15 cellular contexts compared by ENCODE assay signal in genomic region chr3:41688595-41689380, GRCh38.
DNase-seq lines count a peak whose midpoint lies in the region; ATAC-seq, FAIRE-seq and TF ChIP-seq lines count a peak whose summit lies in the region.
"Had no signal": no experiment of that assay in that cellular context is flagged by ENCODE, and none has a peak within 500 bp of the region (broad histone marks: within the 10 kb centered on the region; RNA-seq: fewer than 3 reads in every experiment).

No MANE protein-coding gene starts in this region.

- H3K27ac ChIP-seq in right cardiac atrium (ENCODE audit: low read length) (no peak overlapping the region), fibroblast of lung (ENCODE audit: insufficient read depth, low read length) (no peak overlapping the region), pancreas (peak overlapping the region in 3 of 4 donors; percentile 30 to 90 (median 87))

- peaks cover 7% of the 10 kb centered on the region for H3K36me3 Mint-ChIP-seq in progenitor cell of endocrine pancreas (ENCODE audit: insufficient read depth)
- peaks cover 26% of the 10 kb centered on the region for H3K36me3 Mint-ChIP-seq in stimulated activated memory B cell treated with anti-CD40 and anti-IgM and Interleukin-4, amounts not matched to agents 10 μg/mL and 1 μg/mL and 100 μg/mL, for 72 hours

- H3K27ac Mint-ChIP-seq in progenitor cell of endocrine pancreas: no peak overlapping the region
- no peak overlapping the region for H3K27ac Mint-ChIP-seq in stimulated activated memory B cell treated with anti-CD40 and anti-IgM and Interleukin-4, amounts not matched to agents 10 μg/mL and 1 μg/mL and 100 μg/mL, for 72 hours
- H3K27ac Mint-ChIP-seq: activated CD4-positive, alpha-beta memory T cell treated with anti-CD3 and anti-CD28 coated beads, Interleukin-2, amount 10 ng/mL, durations not matched to agents 7 days and 5 days; activated naive CD8-positive, alpha-beta T cell treated with anti-CD3 and anti-CD28 coated beads, Interleukin-2, amount 50 U/mL, for 24 hours had no signal

- no peak for FAIRE-seq in pancreas (lab: Jason Lieb, UNC)

- H3K9ac ChIP-seq in fibroblast of lung (ENCODE audit: insufficient read depth, low read length): no peak overlapping the region

- intact Hi-C loops in right cardiac atrium (cut with DNase I) (no loop called here), cardiac septum (cut with DNase I) (no loop called here), pancreas (cut with DNase I) (no loop called here)

- H3K79me2 ChIP-seq in fibroblast of lung (ENCODE audit: control insufficient read depth, insufficient read depth, low read length): no peaks in the 10 kb centered on the region

- H3K4me1 ChIP-seq in right cardiac atrium (ENCODE audit: control insufficient read depth, insufficient read depth, low read length): peaks cover under 1% of the 10 kb centered on the region
- no peaks in the 10 kb centered on the region for H3K4me1 ChIP-seq in fibroblast of lung (ENCODE audit: control insufficient read depth, extremely low read depth, insufficient read depth, low read length)
- peaks cover 16 to 36% (median 16%) of the 10 kb centered on the region in 3 donors for H3K4me1 ChIP-seq in pancreas
- H3K4me1 ChIP-seq: HAP-1 had no signal

- no peaks in the 10 kb centered on the region for H3K36me3 ChIP-seq in fibroblast of lung (ENCODE audit: control insufficient read depth, insufficient read depth, low read length)
- no peaks in the 10 kb centered on the region for H3K36me3 ChIP-seq in pancreas
- H3K36me3 ChIP-seq: HAP-1 had no signal

- no peak overlapping the region for H2AFZ ChIP-seq in fibroblast of lung (ENCODE audit: low read length)

- H3K4me3 Mint-ChIP-seq in progenitor cell of endocrine pancreas (ENCODE audit: low read depth): no peak overlapping the region
- H3K4me3 Mint-ChIP-seq in stimulated activated memory B cell treated with anti-CD40 and anti-IgM and Interleukin-4, amounts not matched to agents 10 μg/mL and 1 μg/mL and 100 μg/mL, for 72 hours: no peak overlapping the region
- H3K4me3 Mint-ChIP-seq: activated CD4-positive, alpha-beta memory T cell treated with anti-CD3 and anti-CD28 coated beads, Interleukin-2, amount 10 ng/mL, durations not matched to agents 7 days and 5 days; activated naive CD8-positive, alpha-beta T cell treated with anti-CD3 and anti-CD28 coated beads, Interleukin-2, amount 50 U/mL, for 24 hours had no signal

- H3K9me3 ChIP-seq in right cardiac atrium (ENCODE audit: control insufficient read depth, low read length) (no peaks in the 10 kb centered on the region), fibroblast of lung (ENCODE audit: control insufficient read depth, insufficient read depth, low read depth, low read length) (no peaks in the 10 kb centered on the region), pancreas (no peaks in the 10 kb centered on the region)
- H3K9me3 ChIP-seq: HAP-1 had no signal

- peaks cover 2% of the 10 kb centered on the region for H3K4me1 Mint-ChIP-seq in progenitor cell of endocrine pancreas (ENCODE audit: low read depth)
- H3K4me1 Mint-ChIP-seq in stimulated activated memory B cell treated with anti-CD40 and anti-IgM and Interleukin-4, amounts not matched to agents 10 μg/mL and 1 μg/mL and 100 μg/mL, for 72 hours: no peaks in the 10 kb centered on the region
- H3K4me1 Mint-ChIP-seq: activated CD4-positive, alpha-beta memory T cell treated with anti-CD3 and anti-CD28 coated beads, Interleukin-2, amount 10 ng/mL, durations not matched to agents 7 days and 5 days had no signal

- DNase-seq in right cardiac atrium (no peak), cardiac septum (ENCODE audit: low spot score) (no peak), fibroblast of lung (ENCODE audit: low read depth in 2 of 2) (peak; percentile 81 to 89), pancreas (peak in 1 of 6 donors; percentile 17), progenitor cell of endocrine pancreas (ENCODE audit: low spot score, unreplicated experiment) (no peak), ACHN (no peak)
- DNase-seq in activated CD4-positive, alpha-beta T cell treated with anti-CD3 and anti-CD28 coated beads, Interleukin-2, amount 50 U/mL, for 48 hours: no peak
- DNase-seq: activated CD4-positive, alpha-beta memory T cell treated with anti-CD3 and anti-CD28 coated beads, Interleukin-2, amount 10 ng/mL, durations not matched to agents 7 days and 5 days; activated naive CD8-positive, alpha-beta T cell treated with anti-CD3 and anti-CD28 coated beads, Interleukin-2, amount 50 U/mL, for 24 hours; hypothalamus; left cardiac atrium; NCI-H2107; NCI-H82 had no signal

- no peak overlapping the region for H3K4me2 ChIP-seq in fibroblast of lung (ENCODE audit: extremely low read depth, insufficient read depth, low read length)

- in situ Hi-C loops in ACHN (cut with HindIII; ENCODE audit: low pct_ligation_motif_present, low pct_unique_long_range_greater_than_20kb, low sequenced_read_pairs): no loop called here

- no peak for TF ChIP-seq CTCF in fibroblast of lung (conservative IDR thresholded peaks at IDR 0.05 in 1 of 2, IDR thresholded peaks at IDR 0.05 in 1 of 2; ENCODE audit: low read depth in 1 of 2, low read length in 2 of 2)
- TF ChIP-seq CTCF in pancreas (IDR thresholded peaks at IDR 0.05): no peak
- no peak for TF ChIP-seq CTCF in progenitor cell of endocrine pancreas (IDR thresholded peaks at IDR 0.05; ENCODE audit: unreplicated experiment)

- no peaks in the 10 kb centered on the region for H4K20me1 ChIP-seq in fibroblast of lung (ENCODE audit: control insufficient read depth, extremely low read depth, insufficient read depth, low read length)

- peak; percentile 45 to 51 for ATAC-seq in right cardiac atrium
- peak; percentile 85 to 92 (median 90) for ATAC-seq in pancreas
- ATAC-seq in stimulated activated memory B cell treated with anti-CD40 and anti-IgM and Interleukin-4, amounts not matched to agents 10 μg/mL and 1 μg/mL and 100 μg/mL, for 72 hours: no peak
- ATAC-seq: activated naive CD8-positive, alpha-beta T cell treated with anti-CD3 and anti-CD28 coated beads, Interleukin-2, amount 50 U/mL, for 24 hours had no signal

- H3K27me3 Mint-ChIP-seq in progenitor cell of endocrine pancreas: no peaks in the 10 kb centered on the region
- H3K27me3 Mint-ChIP-seq in stimulated activated memory B cell treated with anti-CD40 and anti-IgM and Interleukin-4, amounts not matched to agents 10 μg/mL and 1 μg/mL and 100 μg/mL, for 72 hours: no peaks in the 10 kb centered on the region
- H3K27me3 Mint-ChIP-seq: activated CD4-positive, alpha-beta memory T cell treated with anti-CD3 and anti-CD28 coated beads, Interleukin-2, amount 10 ng/mL, durations not matched to agents 7 days and 5 days; activated naive CD8-positive, alpha-beta T cell treated with anti-CD3 and anti-CD28 coated beads, Interleukin-2, amount 50 U/mL, for 24 hours had no signal

- H3K4me3 ChIP-seq in right cardiac atrium (ENCODE audit: low read length) (no peak overlapping the region), fibroblast of lung (replicated peaks in 1 of 4; ENCODE audit: control extremely low read depth in 1 of 4, insufficient read depth in 1 of 4, low read depth in 3 of 4, low read length in 4 of 4) (no peak overlapping the region), pancreas (no peak overlapping the region)
- H3K4me3 ChIP-seq: HAP-1 had no signal

- 60% methylated on average over 4 of the region's 4 CpGs for WGBS in right cardiac atrium
- 39 to 45% methylated on average over 4 of the region's 4 CpGs for WGBS in pancreas, 2 donors

- H3K27me3 ChIP-seq in right cardiac atrium (ENCODE audit: control insufficient read depth, insufficient read depth): no peaks in the 10 kb centered on the region
- H3K27me3 ChIP-seq in fibroblast of lung (ENCODE audit: control insufficient read depth, insufficient read depth, low read length): no peaks in the 10 kb centered on the region
- H3K27me3 ChIP-seq in pancreas: no peaks in the 10 kb centered on the region

- H3K9me3 Mint-ChIP-seq in progenitor cell of endocrine pancreas (ENCODE audit: low read depth): peaks cover 7% of the 10 kb centered on the region
- peaks cover 3% of the 10 kb centered on the region for H3K9me3 Mint-ChIP-seq in stimulated activated memory B cell treated with anti-CD40 and anti-IgM and Interleukin-4, amounts not matched to agents 10 μg/mL and 1 μg/mL and 100 μg/mL, for 72 hours

Comparison
In these comparisons a context has a peak if more than half of its experiments do, and no peak if none do; other contexts are left out.
1. DNase-seq: peak in fibroblast of lung (2 of 2); none in right cardiac atrium (0 of 3), cardiac septum (single experiment), activated CD4-positive, alpha-beta T cell treated with anti-CD3 and anti-CD28 coated beads, Interleukin-2, amount 50 U/mL, for 48 hours (0 of 2), progenitor cell of endocrine pancreas (single experiment) and ACHN (single experiment).
2. H3K27ac ChIP-seq: peak in pancreas (3 of 4); none in right cardiac atrium (single experiment) and fibroblast of lung (single experiment).